In genomic region chr13:60627071-60627686, GRCh38 we compare ENCODE assay signal across 9 cellular contexts.
DNase-seq lines count a peak whose midpoint lies in the region; ATAC-seq and TF ChIP-seq lines count a peak whose summit lies in the region.
"Had no signal": no experiment of that assay in that cellular context is flagged by ENCODE, and none has a peak within 500 bp of the region (broad histone marks: within the 10 kb centered on the region; RNA-seq: fewer than 3 reads in every experiment).

No MANE protein-coding gene starts in this region.

- ATAC-seq in GM18498 (IDR thresholded peaks at IDR 0.05; ENCODE audit: unreplicated experiment): peak; percentile 81
- ATAC-seq in HG02973 (IDR thresholded peaks at IDR 0.05; ENCODE audit: unreplicated experiment): peak; percentile 85
- ATAC-seq in GM19455 (IDR thresholded peaks at IDR 0.05; ENCODE audit: unreplicated experiment): no peak

- DNase-seq in AG10803 (ENCODE audit: low read depth) (peak; percentile 13), NCI-H2227 treated with DMSO at 0.1 percent for 48 hours (lab: John Stamatoyannopoulos, UW) (peak; percentile 45), cerebellar cortex (ENCODE audit: low spot score) (peak; percentile 12), mesothelial cell of epicardium (ENCODE audit: low spot score in 2 of 2, unreplicated experiment in 2 of 2) (peak in 1 of 2 experiments; percentile 61)
- DNase-seq in stimulated activated CD4-positive, alpha-beta T cell treated with anti-CD3 and anti-CD28 coated beads, Interleukin-1b, Interleukin-23, amount 100 ng/mL, for 48 hours: no peak

- no peaks in the 10 kb centered on the region for H3K9me3 Mint-ChIP-seq in mesothelial cell of epicardium

- no peak overlapping the region for H3K27ac Mint-ChIP-seq in mesothelial cell of epicardium
- H3K27ac Mint-ChIP-seq: memory B cell had no signal

- H3K4me3 Mint-ChIP-seq in mesothelial cell of epicardium: no peak overlapping the region
- H3K4me3 Mint-ChIP-seq: memory B cell had no signal

- no peaks in the 10 kb centered on the region for H3K36me3 Mint-ChIP-seq in mesothelial cell of epicardium
- H3K36me3 Mint-ChIP-seq: memory B cell had no signal

- no peaks in the 10 kb centered on the region for H3K4me1 Mint-ChIP-seq in mesothelial cell of epicardium
- H3K4me1 Mint-ChIP-seq: memory B cell had no signal

- peaks cover 24% of the 10 kb centered on the region for H3K27me3 Mint-ChIP-seq in mesothelial cell of epicardium (ENCODE audit: low read depth)

- H3K4me3 ChIP-seq in AG10803 (ENCODE audit: low read length): no peak overlapping the region

- TF ChIP-seq CTCF in AG10803 (conservative IDR thresholded peaks at IDR 0.05; ENCODE audit: low read length): peak; percentile 64
- TF ChIP-seq CTCF in mesothelial cell of epicardium (IDR thresholded peaks at IDR 0.05; ENCODE audit: unreplicated experiment): peak; percentile 58
